ENCODE assay signal across 23 cellular contexts in genomic region chr4:87547016-87547708, GRCh38. TPM values are rescaled to one million over a fixed set of nuclear protein-coding genes. Genes with fewer than 3 reads are reported as not detected.
"Had no signal": no experiment of that assay in that cellular context is flagged by ENCODE, and none has a peak within 500 bp of the region (broad histone marks: within the 10 kb centered on the region; RNA-seq: fewer than 3 reads in every experiment).

No MANE protein-coding gene starts in this region.

- H3K27ac ChIP-seq: HL-60, PC-9, Peyer's patch, SJCRH30 had no signal

- H2AFZ ChIP-seq: PC-9 had no signal

- H3K4me2 ChIP-seq: PC-9 had no signal

- DNase-seq: Karpas-422; KG1; MM.1S; NCI-H1092 treated with DMSO at 0.1 percent for 48 hours; NCI-H1436; NCI-H187; NCI-H2029; NCI-H2081 treated with DMSO at 0.1 percent for 48 hours; NCI-H2171; NCI-H345; NCI-H446 treated with DMSO at 0.1 percent for 48 hours; NCI-H510A treated with DMSO at 0.1 percent for 48 hours; NCI-H526 treated with DMSO at 0.1 percent for 48 hours; NCI-H748 treated with DMSO at 0.1 percent for 48 hours; NK-92 treated with Interleukin-12 subunit alpha and Interleukin-12 subunit beta, amount 100 ng/mL, for 24 hours; PC-9; Peyer's patch; SHP77 treated with DMSO at 0.1 percent for 48 hours; SJCRH30 had no signal

- H3K36me3 ChIP-seq: Peyer's patch, SJCRH30 had no signal

- H3K9me3 ChIP-seq: Peyer's patch, SJCRH30 had no signal

- H3K27me3 ChIP-seq: Peyer's patch, SJCRH30 had no signal

- ATAC-seq: Right ventricle myocardium inferior, SK-N-SH treated with all-trans-retinoic acid at 6 μM for 48 hours had no signal

- H3K4me1 ChIP-seq: Peyer's patch had no signal

- H3K4me3 ChIP-seq: PC-9, Peyer's patch, SJCRH30 had no signal

RNA-seq across cellular contexts. Expression of gene SPARCL1, which starts 18.0 kb away (rescaled TPM):
- total RNA-seq: OCI-LY7, PC-9, SJCRH30 had no signal
